Comparison of ENCODE assay signal across 8 cellular contexts in genomic region chr10:103661198-103661950, GRCh38.
DNase-seq lines count a peak whose midpoint lies in the region; ATAC-seq and TF ChIP-seq lines count a peak whose summit lies in the region.

No MANE protein-coding gene starts in this region.

- peaks cover 19% of the 10 kb centered on the region for H3K36me3 Mint-ChIP-seq in endodermal cell (ENCODE audit: low read depth)

- 61 to 66% methylated on average over 8 to 47 of the region's 48 CpGs for WGBS in endodermal cell (ENCODE audit: insufficient coverage in 1 of 2, insufficient read length in 1 of 2), 2 experiments
- WGBS in suprapubic skin = 35% methylated on average over 35 of the region's 48 CpGs

- DNase-seq in DMS153 treated with DMSO at 0.1 percent for 48 hours (lab: John Stamatoyannopoulos, UW; ENCODE audit: unreplicated experiment) = peak; percentile 69
- DNase-seq in MG63 = peak; percentile 92
- peak; percentile 24 to 30 for DNase-seq in activated CD4-positive, alpha-beta T cell treated with anti-CD3 and anti-CD28 coated beads, Interleukin-2, amount 50 U/mL, for 4 hours
- peak; percentile 88 for DNase-seq in endodermal cell
- peak; percentile 95 to 96 for DNase-seq in suprapubic skin (ENCODE audit: low spot score in 2 of 2)
- no peak for DNase-seq in cerebellar nuclear complex (lab: John Stamatoyannopoulos, UW)

- peak overlapping the region; percentile 72 for H3K27ac ChIP-seq in endodermal cell (ENCODE audit: low read depth, low read length)
- H3K27ac ChIP-seq in suprapubic skin = peak overlapping the region; percentile 92

- H3K4me1 Mint-ChIP-seq in endodermal cell = no peaks in the 10 kb centered on the region

- H3K9me3 ChIP-seq in MG63 = no peaks in the 10 kb centered on the region
- H3K9me3 ChIP-seq in endodermal cell (ENCODE audit: control insufficient read depth, low read length) = no peaks in the 10 kb centered on the region
- H3K9me3 ChIP-seq in mononuclear cell (ENCODE audit: low read depth, low read length) = no peaks in the 10 kb centered on the region
- no peaks in the 10 kb centered on the region for H3K9me3 ChIP-seq in suprapubic skin

- peak in 1 of 2 donors; percentile 91 for TF ChIP-seq POLR2A in suprapubic skin (IDR thresholded peaks at IDR 0.05)

- no peak for TF ChIP-seq EP300 in suprapubic skin (IDR thresholded peaks at IDR 0.05)

- ATAC-seq in HG03460 (IDR thresholded peaks at IDR 0.05; ENCODE audit: unreplicated experiment) = no peak

- H3K27me3 ChIP-seq in MG63 (no peaks in the 10 kb centered on the region), endodermal cell (ENCODE audit: control insufficient read depth, insufficient read depth, low read length, poor library complexity, severe bottlenecking) (no peaks in the 10 kb centered on the region), mononuclear cell (ENCODE audit: insufficient read depth, low read length) (no peaks in the 10 kb centered on the region), suprapubic skin (no peaks in the 10 kb centered on the region)

- H3K27ac Mint-ChIP-seq in endodermal cell = no peak overlapping the region

- H3K9ac ChIP-seq in endodermal cell (ENCODE audit: extremely low read depth, low read length, poor library complexity, severe bottlenecking) = no peak overlapping the region

- H3K27me3 Mint-ChIP-seq in endodermal cell (ENCODE audit: insufficient read depth) = no peaks in the 10 kb centered on the region

- TF ChIP-seq CTCF in endodermal cell (conservative IDR thresholded peaks at IDR 0.05) (no peak), suprapubic skin (IDR thresholded peaks at IDR 0.05) (no peak)

- H3K4me1 ChIP-seq in endodermal cell (ENCODE audit: control insufficient read depth, insufficient read depth, low read length) (no peaks in the 10 kb centered on the region), mononuclear cell (ENCODE audit: insufficient read depth, low read length) (peaks cover 20% of the 10 kb centered on the region), suprapubic skin (peaks cover 57% of the 10 kb centered on the region)

- no peaks in the 10 kb centered on the region for H3K9me3 Mint-ChIP-seq in endodermal cell

- H3K36me3 ChIP-seq in MG63 = peaks cover 38% of the 10 kb centered on the region
- H3K36me3 ChIP-seq in endodermal cell (ENCODE audit: control insufficient read depth, insufficient read depth, low read length) = no peaks in the 10 kb centered on the region
- peaks cover 16% of the 10 kb centered on the region for H3K36me3 ChIP-seq in suprapubic skin

- H3K4me3 Mint-ChIP-seq in endodermal cell = no peak overlapping the region

- H3K4me3 ChIP-seq in MG63 (peak overlapping the region; percentile 65), endodermal cell (ENCODE audit: low read length) (no peak overlapping the region), mononuclear cell (ENCODE audit: low read length) (peak overlapping the region; percentile 51), suprapubic skin (peak overlapping the region; percentile 57)

Comparison
In these comparisons a context has a peak if more than half of its experiments do, and no peak if none do; other contexts are left out.
1. DNase-seq: peak in DMS153 treated with DMSO at 0.1 percent for 48 hours (single experiment), MG63 (single experiment), activated CD4-positive, alpha-beta T cell treated with anti-CD3 and anti-CD28 coated beads, Interleukin-2, amount 50 U/mL, for 4 hours (2 of 2), endodermal cell (single experiment) and suprapubic skin (2 of 2); none in cerebellar nuclear complex (0 of 2).